In the genomic region with DNA sequence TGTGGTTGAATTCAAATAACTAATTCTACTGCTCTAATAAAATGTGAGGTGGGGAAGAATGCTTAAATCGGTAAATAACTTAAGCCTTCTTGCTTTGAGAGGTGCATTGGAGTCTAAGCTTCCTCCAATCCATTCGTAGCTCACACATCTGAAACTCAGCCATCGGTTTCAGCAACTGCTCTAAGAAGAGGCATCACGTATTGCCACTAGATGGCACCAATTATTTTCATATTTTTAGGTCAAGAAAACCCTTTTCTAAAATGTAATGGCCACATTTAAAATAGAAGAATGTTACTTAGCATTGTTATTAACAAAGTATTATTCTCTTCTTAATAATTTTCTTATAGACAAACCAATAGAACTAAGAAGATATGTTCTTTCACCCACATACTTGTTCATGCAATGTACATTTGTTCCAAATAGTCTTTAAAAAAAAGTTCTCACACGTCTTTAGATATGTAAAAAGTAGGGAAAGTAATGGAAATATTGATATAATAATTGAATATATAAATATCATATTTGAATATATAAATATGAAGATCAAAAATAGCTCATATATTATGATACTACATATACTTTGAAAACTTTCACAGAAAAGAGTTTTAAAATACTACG, we compare ENCODE assay signal across 8 cellular contexts.
DNase-seq lines count a peak whose midpoint lies in the region; ATAC-seq and TF ChIP-seq lines count a peak whose summit lies in the region.

No MANE protein-coding gene starts in this region.

- H3K4me1 Mint-ChIP-seq in HFFc6 (ENCODE audit: low read depth), result no peaks in the 10 kb centered on the region

- H3K27ac ChIP-seq in brain microvascular endothelial cell, result no peak overlapping the region

- no peaks in the 10 kb centered on the region for H3K27me3 ChIP-seq in brain microvascular endothelial cell (replicated peaks)

- no peaks in the 10 kb centered on the region for H3K36me3 ChIP-seq in brain microvascular endothelial cell (replicated peaks)

- no peak overlapping the region for H3K4me3 Mint-ChIP-seq in HFFc6

- in situ Hi-C loops in brain microvascular endothelial cell (cut with HindIII; ENCODE audit: low pct_ligation_motif_present, low sequenced_read_pairs), result no loop called here

- H3K27me3 Mint-ChIP-seq in HFFc6 (ENCODE audit: insufficient read depth), result no peaks in the 10 kb centered on the region

- no peak overlapping the region for H3K27ac Mint-ChIP-seq in HFFc6

- no peak overlapping the region for H3K4me3 ChIP-seq in brain microvascular endothelial cell (ENCODE audit: low read depth, low read length)

- DNase-seq in COLO668 (lab: John Stamatoyannopoulos, UW; ENCODE audit: unreplicated experiment) (peak; percentile 20), HFFc6 (peak; percentile 19), NCI-H2227 (lab: John Stamatoyannopoulos, UW; ENCODE audit: unreplicated experiment) (peak; percentile 52), brain microvascular endothelial cell (peak; percentile 20), midbrain (lab: John Stamatoyannopoulos, UW) (peak; percentile 27), HPDE6-E6E7 (ENCODE audit: extremely low spot score) (no peak)
- no peak for DNase-seq in stimulated activated CD8-positive, alpha-beta memory T cell treated with anti-CD3 and anti-CD28 coated beads, Interleukin-4, amount 100 ng/mL, for 48 hours

- TF ChIP-seq CTCF in HFFc6 (IDR thresholded peaks at IDR 0.05) (peak; percentile 76), brain microvascular endothelial cell (IDR thresholded peaks at IDR 0.05; ENCODE audit: low read depth, low read length, missing control alignments) (peak; percentile 74)

- H3K36me3 Mint-ChIP-seq in HFFc6 (ENCODE audit: low read depth), result no peaks in the 10 kb centered on the region

- no peak for ATAC-seq in GM21423 (IDR thresholded peaks at IDR 0.05; ENCODE audit: unreplicated experiment)

- peaks cover 9% of the 10 kb centered on the region for H3K9me3 Mint-ChIP-seq in HFFc6

Comparison
In these comparisons a context has a peak if more than half of its experiments do, and no peak if none do; other contexts are left out.
1. DNase-seq: peak in COLO668 (single experiment), HFFc6 (single experiment), NCI-H2227 (single experiment), brain microvascular endothelial cell (single experiment) and midbrain (single experiment); none in HPDE6-E6E7 (single experiment) and stimulated activated CD8-positive, alpha-beta memory T cell treated with anti-CD3 and anti-CD28 coated beads, Interleukin-4, amount 100 ng/mL, for 48 hours (single experiment).